In genomic region chr3:183933160-183933559, GRCh38 we compare ENCODE assay signal across 24 cellular contexts.
"Had no signal": no experiment of that assay in that cellular context is flagged by ENCODE, and none has a peak within 500 bp of the region (broad histone marks: within the 10 kb centered on the region; RNA-seq: fewer than 3 reads in every experiment).

No MANE protein-coding gene starts in this region.

- H3K9me3 Mint-ChIP-seq: naive thymus-derived CD4-positive, alpha-beta T cell; nephron progenitor cell; stimulated activated naive B cell treated with anti-CD40 and anti-IgM and Interleukin-4, amounts not matched to agents 10 μg/mL and 1 μg/mL and 100 μg/mL, for 72 hours; stimulated activated naive CD8-positive, alpha-beta T cell treated with anti-CD3 and anti-CD28 coated beads, Interleukin-15, amount 100 ng/mL, for 72 hours had no signal

- H3K9me3 ChIP-seq: colonic mucosa, heart right ventricle, neutrophil, right lobe of liver, spleen, testis, tibial nerve, upper lobe of right lung, vagina had no signal

- H3K4me1 ChIP-seq: colonic mucosa, right lobe of liver, spleen, testis, tibial nerve, upper lobe of right lung, vagina had no signal

- H3K27me3 ChIP-seq: colonic mucosa, heart right ventricle, neutrophil, right lobe of liver, spleen, testis, tibial nerve, upper lobe of right lung, vagina had no signal

- H3K4me3 ChIP-seq: colonic mucosa, heart right ventricle, lung, right lobe of liver, spleen, testis, tibial nerve, upper lobe of right lung, vagina had no signal

- ATAC-seq: left lobe of liver; naive thymus-derived CD4-positive, alpha-beta T cell; right lobe of liver; stimulated activated naive B cell treated with anti-CD40 and anti-IgM and Interleukin-4, amounts not matched to agents 10 μg/mL and 1 μg/mL and 100 μg/mL, for 72 hours; stimulated activated naive CD8-positive, alpha-beta T cell treated with anti-CD3 and anti-CD28 coated beads, Interleukin-15, amount 100 ng/mL, for 72 hours; upper lobe of right lung had no signal

- H3K4me3 Mint-ChIP-seq: naive thymus-derived CD4-positive, alpha-beta T cell; nephron progenitor cell; stimulated activated naive B cell treated with anti-CD40 and anti-IgM and Interleukin-4, amounts not matched to agents 10 μg/mL and 1 μg/mL and 100 μg/mL, for 72 hours; stimulated activated naive CD8-positive, alpha-beta T cell treated with anti-CD3 and anti-CD28 coated beads, Interleukin-15, amount 100 ng/mL, for 72 hours had no signal

- H3K27ac Mint-ChIP-seq: stimulated activated naive B cell treated with anti-CD40 and anti-IgM and Interleukin-4, amounts not matched to agents 10 μg/mL and 1 μg/mL and 100 μg/mL, for 72 hours; stimulated activated naive CD8-positive, alpha-beta T cell treated with anti-CD3 and anti-CD28 coated beads, Interleukin-15, amount 100 ng/mL, for 72 hours had no signal

- H3K27ac ChIP-seq: colonic mucosa, neutrophil, right lobe of liver, spleen, testis, tibial nerve, upper lobe of right lung, vagina had no signal

- H3K36me3 ChIP-seq: colonic mucosa had no signal

- H3K4me1 Mint-ChIP-seq: naive thymus-derived CD4-positive, alpha-beta T cell; nephron progenitor cell; stimulated activated naive CD8-positive, alpha-beta T cell treated with anti-CD3 and anti-CD28 coated beads, Interleukin-15, amount 100 ng/mL, for 72 hours had no signal

- H3K27me3 Mint-ChIP-seq: naive thymus-derived CD4-positive, alpha-beta T cell; stimulated activated naive B cell treated with anti-CD40 and anti-IgM and Interleukin-4, amounts not matched to agents 10 μg/mL and 1 μg/mL and 100 μg/mL, for 72 hours; stimulated activated naive CD8-positive, alpha-beta T cell treated with anti-CD3 and anti-CD28 coated beads, Interleukin-15, amount 100 ng/mL, for 72 hours had no signal

- DNase-seq: colonic mucosa; effector CD4-positive, alpha-beta T cell; foreskin melanocyte; heart right ventricle; hypothalamus; kidney glomerular epithelial cell; mesenchymal stem cell; midbrain; naive thymus-derived CD4-positive, alpha-beta T cell; nephron progenitor cell; right lobe of liver; spleen; stimulated activated CD4-positive, alpha-beta T cell treated with anti-CD3 and anti-CD28 coated beads, Interleukin-15, amount 100 ng/mL, for 24 hours; stimulated activated CD4-positive, alpha-beta T cell treated with anti-CD3 and anti-CD28 coated beads, Interleukin-1b, Interleukin-23, amount 100 ng/mL, for 48 hours; stimulated activated CD4-positive, alpha-beta T cell treated with anti-CD3 and anti-CD28 coated beads, Interleukin-4, amount 100 ng/mL, for 24 hours; stimulated activated naive B cell treated with anti-CD40 and anti-IgM and Interleukin-4, amounts not matched to agents 10 μg/mL and 1 μg/mL and 100 μg/mL, for 72 hours; stimulated activated naive CD8-positive, alpha-beta T cell treated with anti-CD3 and anti-CD28 coated beads, Interleukin-15, amount 100 ng/mL, for 72 hours; testis; upper lobe of right lung had no signal
